26 cellular contexts compared by ENCODE assay signal in genomic region chr3:163838769-163839168, GRCh38.
DNase-seq lines count a peak whose midpoint lies in the region; ATAC-seq, FAIRE-seq and TF ChIP-seq lines count a peak whose summit lies in the region.
"Had no signal": no experiment of that assay in that cellular context is flagged by ENCODE, and none has a peak within 500 bp of the region (broad histone marks: within the 10 kb centered on the region; RNA-seq: fewer than 3 reads in every experiment).

No MANE protein-coding gene starts in this region.

- H2BK120ac ChIP-seq in H1 (replicated peaks; ENCODE audit: low read depth, low read length) (no peak overlapping the region), mesendoderm (ENCODE audit: low read depth, low read length) (no peak overlapping the region)

- H3K4me1 ChIP-seq in H1 (replicated peaks in 1 of 4; ENCODE audit: control insufficient read depth in 3 of 4, insufficient read depth in 4 of 4, low read length in 3 of 4) (no peaks in the 10 kb centered on the region), mesendoderm (ENCODE audit: control insufficient read depth, low read depth, low read length) (no peaks in the 10 kb centered on the region)
- H3K4me1 ChIP-seq: BE2C had no signal

- H3K79me2 ChIP-seq in H1 (ENCODE audit: control insufficient read depth in 1 of 2, insufficient read depth in 2 of 2, low read length in 2 of 2) (no peaks in the 10 kb centered on the region), mesendoderm (ENCODE audit: control insufficient read depth, insufficient read depth, low read length) (no peaks in the 10 kb centered on the region)

- no peaks in the 10 kb centered on the region for H4K20me1 ChIP-seq in H1 (replicated peaks in 1 of 2; ENCODE audit: control insufficient read depth in 1 of 2, insufficient read depth in 2 of 2, low read length in 2 of 2)

- H3K14ac ChIP-seq in H1 (ENCODE audit: insufficient read length): no peak overlapping the region

- H3K4me2 ChIP-seq in H1 (ENCODE audit: insufficient read depth in 1 of 2, low read depth in 2 of 2, low read length in 2 of 2) (no peak overlapping the region; a peak in 1 of 4 replicates), mesendoderm (ENCODE audit: low read length) (no peak overlapping the region)

- H2BK15ac ChIP-seq in H1 (ENCODE audit: low read length) (no peak overlapping the region), mesendoderm (replicated peaks; ENCODE audit: low read depth) (no peak overlapping the region)

- H3K23ac ChIP-seq in H1 (ENCODE audit: insufficient read length) (no peak overlapping the region), mesendoderm (ENCODE audit: low read length) (no peak overlapping the region)

- H3K79me1 ChIP-seq in H1 (ENCODE audit: low read depth, low read length) (no peaks in the 10 kb centered on the region), mesendoderm (ENCODE audit: low read length) (no peaks in the 10 kb centered on the region)

- H2BK5ac ChIP-seq in H1 (ENCODE audit: low read depth, low read length) (no peak overlapping the region), mesendoderm (ENCODE audit: low read length) (no peak overlapping the region)

- H4K5ac ChIP-seq in H1 (ENCODE audit: insufficient read length, low read depth, low read length): no peak overlapping the region
- no peak overlapping the region for H4K5ac ChIP-seq in mesendoderm (ENCODE audit: low read length)

- TF ChIP-seq EP300 in H1 (IDR thresholded peaks at IDR 0.05; ENCODE audit: borderline replicate concordance in 1 of 2, low read depth in 2 of 2, low read length in 2 of 2): no peak

- H2AK5ac ChIP-seq in H1 (ENCODE audit: low read depth, low read length) (no peak overlapping the region), mesendoderm (ENCODE audit: low read length) (no peak overlapping the region)

- peak in 2 of 3 experiments; percentile 8 to 14; a peak in 2 of 4 replicates for TF ChIP-seq CTCF in H1 (IDR thresholded peaks at IDR 0.05; ENCODE audit: control extremely low read depth in 1 of 3, insufficient read depth in 1 of 3, low read depth in 1 of 3, low read length in 3 of 3)

- POLR2A ChIA-PET in H1 (lab: Charles Lee; ENCODE audit: partially characterized antibody): no interaction called here

- H4K8ac ChIP-seq in H1 (ENCODE audit: extremely low read depth, insufficient read depth, low read length) (peak overlapping the region; percentile 59; the same call in 1 of the 2 replicates), mesendoderm (ENCODE audit: low read depth, low read length) (no peak overlapping the region)

- no peak overlapping the region for H3K18ac ChIP-seq in H1 (ENCODE audit: extremely low read depth, low read length)
- no peak overlapping the region for H3K18ac ChIP-seq in mesendoderm (ENCODE audit: low read length)

- H3K4me3 ChIP-seq in H1 (ENCODE audit: extremely low read depth in 1 of 4, insufficient read depth in 2 of 4, low read depth in 3 of 4, low read length in 4 of 4): no peak overlapping the region
- no peak overlapping the region for H3K4me3 ChIP-seq in mesendoderm (ENCODE audit: low read length)
- H3K4me3 ChIP-seq: SK-N-MC had no signal

- FAIRE-seq in H1 (lab: Jason Lieb, UNC): no peak
- FAIRE-seq: GM18507, H54, HepG2 had no signal

- no peaks in the 10 kb centered on the region for H3K23me2 ChIP-seq in H1 (ENCODE audit: low read depth, low read length)

- H3K9ac ChIP-seq in H1 (replicated peaks in 1 of 4; ENCODE audit: extremely low read depth in 1 of 4, low read depth in 3 of 4, low read length in 3 of 4) (no peak overlapping the region), mesendoderm (ENCODE audit: low read length) (no peak overlapping the region)

- H3K27ac ChIP-seq in H1 (ENCODE audit: low read depth, low read length) (no peak overlapping the region), mesendoderm (ENCODE audit: low read depth, low read length) (no peak overlapping the region)
- H3K27ac ChIP-seq: SK-N-MC had no signal

- H3K56ac ChIP-seq in H1 (replicated peaks; ENCODE audit: insufficient read length, low read depth, low read length) (no peak overlapping the region), mesendoderm (ENCODE audit: low read length) (no peak overlapping the region)

- no peak overlapping the region for H4K91ac ChIP-seq in H1 (replicated peaks; ENCODE audit: insufficient read length, low read length)

- H3K27me3 ChIP-seq in H1 (replicated peaks in 1 of 4; ENCODE audit: control insufficient read depth in 3 of 4, extremely low read depth in 1 of 4, insufficient read depth in 3 of 4, low read length in 3 of 4) (no peaks in the 10 kb centered on the region), mesendoderm (ENCODE audit: insufficient read depth, low read length, poor library complexity) (no peaks in the 10 kb centered on the region)
- H3K27me3 ChIP-seq: BE2C had no signal

- DNase-seq in NCI-H82 (lab: John Stamatoyannopoulos, UW): peak; percentile 13
- no peak for DNase-seq in NCI-H82 treated with DMSO at 0.1 percent for 48 hours (lab: John Stamatoyannopoulos, UW; ENCODE audit: unreplicated experiment)
- no peak for DNase-seq in H1 (ENCODE audit: low read depth in 1 of 2, low spot score in 2 of 2)
- peak; percentile 45 for DNase-seq in mesendoderm
- DNase-seq in SKM-1 treated with dmso at 0.1 percent for 144 hours (lab: John Stamatoyannopoulos, UW; ENCODE audit: unreplicated experiment): no peak
- DNase-seq: 8988T; ACHN; BE2C; CD8-positive, alpha-beta memory T cell; DMS 273 treated with DMSO at 0.1 percent for 48 hours; DND-41; Karpas-422; NCI-H1092; NCI-H1417 treated with DMSO at 0.1 percent for 48 hours; NCI-H187; NCI-H2081 treated with DMSO at 0.1 percent for 48 hours; NCI-H748 treated with DMSO at 0.1 percent for 48 hours; SHP77 treated with DMSO at 0.1 percent for 48 hours; SW 1271 had no signal

- no peak for TF ChIP-seq POLR2A in H1 (IDR thresholded peaks at IDR 0.05; ENCODE audit: control extremely low read depth in 1 of 2, low read depth in 2 of 2, low read length in 2 of 2)

- H3K4ac ChIP-seq in H1 (replicated peaks; ENCODE audit: insufficient read length, low read depth, low read length) (no peak overlapping the region), mesendoderm (ENCODE audit: low read depth, low read length) (no peak overlapping the region)

- H3K36me3 ChIP-seq in H1 (ENCODE audit: control insufficient read depth in 2 of 4, insufficient read depth in 4 of 4, low read length in 3 of 4): no peaks in the 10 kb centered on the region
- H3K36me3 ChIP-seq in mesendoderm (ENCODE audit: control insufficient read depth, insufficient read depth, low read length): no peaks in the 10 kb centered on the region
- H3K36me3 ChIP-seq: BE2C had no signal

- 0 out of 2 replicates have a peak overlapping the region, but pooled peaks have one; percentile 59 for H2AFZ ChIP-seq in H1 (ENCODE audit: low read length)

- H2BK20ac ChIP-seq in H1 (ENCODE audit: low read length): no peak overlapping the region

- 87% methylated on average over 4 of the region's 4 CpGs; no CpG with 5 or more reads in 1 of the 2 experiments for WGBS in H1 (ENCODE audit: extremely low coverage in 1 of 2, insufficient coverage in 1 of 2, insufficient read length in 1 of 2, insufficient replicate concordance in 2 of 2, low coverage in 1 of 2, low lambda C conversion rate in 2 of 2, missing lambda C conversion rate in 1 of 2), 2 experiments
- no CpG with 5 or more reads among the region's 4 CpGs for WGBS in mesendoderm (ENCODE audit: extremely low coverage, insufficient coverage, low lambda C conversion rate)

- no peak overlapping the region for H2BK12ac ChIP-seq in H1 (ENCODE audit: low read depth, low read length)

- CTCF ChIA-PET in H1 (lab: Charles Lee; ENCODE audit: partially characterized antibody): interaction anchor here (0.9 kb wide), 1 partner anchor 165 kb away, joined by 3 read pairs; no protein-coding TSS in a partner anchor

- H3K9me3 ChIP-seq in H1 (ENCODE audit: insufficient read depth in 2 of 2, low read depth in 1 of 2, low read length in 1 of 2): peaks cover 0 to 8% of the 10 kb centered on the region in 2 experiments; a peak in 1 of 4 replicates
- H3K9me3 ChIP-seq: BE2C had no signal

- ATAC-seq in GM18502 (IDR thresholded peaks at IDR 0.05; ENCODE audit: poor library complexity, unreplicated experiment) (no peak), GM18517 (IDR thresholded peaks at IDR 0.05; ENCODE audit: unreplicated experiment) (no peak)
- ATAC-seq: HepG2, Panc1 had no signal

- TF ChIP-seq RAD21 in H1 (IDR thresholded peaks at IDR 0.05 in 1 of 2, conservative IDR thresholded peaks at IDR 0.05 in 1 of 2; ENCODE audit: low read depth in 2 of 2, low read length in 2 of 2): peak in 1 of 2 experiments; percentile 36; a peak in 2 of 4 replicates

TF ChIP-seq in H1, 55 proteins besides CTCF, POLR2A, EP300 and RAD21:
- TF ChIP-seq ATF2 (IDR thresholded peaks at IDR 0.05; ENCODE audit: low read length): no peak
- no peak for TF ChIP-seq HDAC2 (IDR thresholded peaks at IDR 0.05; ENCODE audit: borderline replicate concordance in 1 of 2, low read depth in 2 of 2, low read length in 2 of 2)
- no peak for TF ChIP-seq BRCA1 (IDR thresholded peaks at IDR 0.05; ENCODE audit: low read depth, low read length)
- no peak for TF ChIP-seq CEBPB (IDR thresholded peaks at IDR 0.05; ENCODE audit: low read depth, low read length)
- no peak for TF ChIP-seq KDM4A (IDR thresholded peaks at IDR 0.05; ENCODE audit: low read depth, low read length, severe bottlenecking)
- no peak for TF ChIP-seq TAF1 (IDR thresholded peaks at IDR 0.05; ENCODE audit: low read depth, low read length)

Comparison
In these comparisons a context has a peak if more than half of its experiments do, and no peak if none do; other contexts are left out.
1. DNase-seq: peak in NCI-H82 (single experiment) and mesendoderm (single experiment); none in NCI-H82 treated with DMSO at 0.1 percent for 48 hours (single experiment), H1 (0 of 2) and SKM-1 treated with dmso at 0.1 percent for 144 hours (single experiment).